Comparison of ENCODE assay signal across 1 cellular context in the genomic region with DNA sequence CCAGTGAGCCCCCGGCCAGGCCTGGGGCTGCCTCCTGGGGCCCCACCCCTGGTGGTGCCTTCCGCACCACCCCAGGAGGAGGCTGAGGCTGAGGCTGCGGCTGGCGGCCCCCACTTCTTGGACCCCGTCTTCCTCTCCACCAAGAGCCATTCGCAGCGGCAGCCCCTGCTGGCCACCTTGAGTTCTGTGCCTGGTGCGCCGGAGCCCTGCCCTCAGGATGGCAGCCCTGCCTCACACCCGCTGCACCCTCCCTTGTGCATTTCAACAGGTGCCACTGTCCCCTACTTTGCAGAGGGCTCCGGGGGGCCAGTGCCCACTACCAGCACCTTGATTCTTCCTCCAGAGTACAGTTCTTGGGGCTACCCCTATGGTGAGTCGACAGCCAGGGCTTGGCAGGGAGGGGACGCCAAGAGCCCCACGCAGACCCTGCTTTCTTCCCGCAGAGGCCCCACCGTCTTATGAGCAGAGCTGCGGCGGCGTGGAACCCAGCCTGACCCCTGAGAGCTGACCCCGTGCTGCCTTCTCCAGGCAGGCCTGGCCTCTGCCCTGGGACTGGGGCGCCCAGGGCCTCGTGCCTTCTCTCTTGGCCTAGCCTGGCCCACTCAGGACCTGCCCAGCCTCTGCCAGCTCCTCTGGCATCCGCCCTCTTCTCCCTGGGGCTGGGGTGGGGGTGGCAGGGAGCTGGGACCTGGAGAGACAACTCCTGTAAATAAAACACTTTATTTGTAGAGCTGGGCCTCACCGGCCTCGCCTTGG.
TF ChIP-seq lines count a peak whose summit lies in the region.

No MANE protein-coding gene starts in this region.

TF ChIP-seq in HEK293T, 16 proteins besides CTCF, POLR2A, EP300 and RAD21:
- TF ChIP-seq ARNT (IDR thresholded peaks at IDR 0.05) = no peak
- TF ChIP-seq BHLHE40 (IDR thresholded peaks at IDR 0.05; ENCODE audit: borderline replicate concordance) = no peak
- TF ChIP-seq ZNF384 (IDR thresholded peaks at IDR 0.05) = no peak
- TF ChIP-seq TARDBP (IDR thresholded peaks at IDR 0.05) = no peak
- TF ChIP-seq HDGF (IDR thresholded peaks at IDR 0.05; ENCODE audit: borderline replicate concordance) = no peak
- TF ChIP-seq FOXA1 (IDR thresholded peaks at IDR 0.05) = no peak
- no peak for TF ChIP-seq ELF4 (IDR thresholded peaks at IDR 0.05)
- no peak for TF ChIP-seq FOXK2 (IDR thresholded peaks at IDR 0.05)
